ENCODE assay signal across 2 cellular contexts in genomic region chr2:142903726-142904125, GRCh38. TPM values are rescaled to one million over a fixed set of nuclear protein-coding genes. Genes with fewer than 3 reads are reported as not detected.
"Had no signal": no experiment of that assay in that cellular context is flagged by ENCODE, and none has a peak within 500 bp of the region (broad histone marks: within the 10 kb centered on the region; RNA-seq: fewer than 3 reads in every experiment).

No MANE protein-coding gene starts in this region.

RNA-seq across cellular contexts. Expression of gene KYNU, which starts 26.3 kb away (rescaled TPM):
- total RNA-seq: chondrocyte, progenitor cell of endocrine pancreas had no signal
